ENCODE assay signal across 9 cellular contexts in genomic region chr2:234954551-234954992, GRCh38. TPM values are rescaled to one million over a fixed set of nuclear protein-coding genes. Genes with fewer than 3 reads are reported as not detected.
DNase-seq lines count a peak whose midpoint lies in the region; ATAC-seq and TF ChIP-seq lines count a peak whose summit lies in the region.
"Had no signal": no experiment of that assay in that cellular context is flagged by ENCODE, and none has a peak within 500 bp of the region (broad histone marks: within the 10 kb centered on the region; RNA-seq: fewer than 3 reads in every experiment).

No MANE protein-coding gene starts in this region.

- peaks cover 24% of the 10 kb centered on the region for H3K4me1 ChIP-seq in ovary (ENCODE audit: insufficient read depth)

- TF ChIP-seq POLR2A in ovary (IDR thresholded peaks at IDR 0.05) = no peak

- WGBS in ovary, 3 donors = 7 to 9% (median 7%) methylated on average over 8 of the region's 8 CpGs

- in situ Hi-C loops in SK-MEL-5 (cut with HindIII; ENCODE audit: low pct_unique_long_range_greater_than_20kb, low sequenced_read_pairs) = no loop called here

- no peaks in the 10 kb centered on the region for H3K9me3 Mint-ChIP-seq in activated T-cell treated with anti-CD3 and anti-CD28 coated beads, Interleukin-2, amount 50 U/mL, for 4 hours

- H3K36me3 Mint-ChIP-seq in activated T-cell treated with anti-CD3 and anti-CD28 coated beads, Interleukin-2, amount 50 U/mL, for 4 hours (ENCODE audit: insufficient read depth) = no peaks in the 10 kb centered on the region

- H3K4me3 Mint-ChIP-seq in activated T-cell treated with anti-CD3 and anti-CD28 coated beads, Interleukin-2, amount 50 U/mL, for 4 hours = no peak overlapping the region

- H3K27ac ChIP-seq in ovary = peak overlapping the region; percentile 34 to 69

- TF ChIP-seq EP300 in ovary (IDR thresholded peaks at IDR 0.05) = no peak

- no peaks in the 10 kb centered on the region for H3K9me3 ChIP-seq in ovary

- peaks cover 61% of the 10 kb centered on the region for H3K27me3 Mint-ChIP-seq in activated T-cell treated with anti-CD3 and anti-CD28 coated beads, Interleukin-2, amount 50 U/mL, for 4 hours (ENCODE audit: low read depth)

- no peaks in the 10 kb centered on the region for H3K36me3 ChIP-seq in ovary

- no peaks in the 10 kb centered on the region for H3K27me3 ChIP-seq in ovary

- no peak for ATAC-seq in activated T-cell treated with anti-CD3 and anti-CD28 coated beads, Interleukin-2, amount 50 U/mL, for 4 hours
- no peak for ATAC-seq in HG03442 (IDR thresholded peaks at IDR 0.05; ENCODE audit: unreplicated experiment)
- ATAC-seq: K562 had no signal

- peaks cover 12% of the 10 kb centered on the region for H3K4me1 Mint-ChIP-seq in activated T-cell treated with anti-CD3 and anti-CD28 coated beads, Interleukin-2, amount 50 U/mL, for 4 hours (ENCODE audit: low read depth)

- intact Hi-C loops in ovary (cut with DNase I) = loop anchor here in 1 of 4 donors (5.0 kb wide), 1 partner anchor 43 kb away; no protein-coding TSS in a partner anchor

- peak; percentile 17 for DNase-seq in D341Med (ENCODE audit: low spot score)
- peak; percentile 48 for DNase-seq in SK-MEL-5 (ENCODE audit: low read depth, low spot score)
- peak; percentile 52 for DNase-seq in globus pallidus (ENCODE audit: low spot score)
- DNase-seq in ovary = peak; percentile 35 to 77 (median 56)
- no peak for DNase-seq in activated T-cell treated with anti-CD3 and anti-CD28 coated beads, Interleukin-2, amount 50 U/mL, for 4 hours
- no peak for DNase-seq in stimulated activated CD4-positive, alpha-beta T cell treated with anti-CD3 and anti-CD28 coated beads, Interleukin-15, amount 100 ng/mL, for 24 hours
- no peak for DNase-seq in amniotic stem cell (lab: John Stamatoyannopoulos, UW)

- peak overlapping the region; percentile 79 for H3K4me3 ChIP-seq in ovary
- H3K4me3 ChIP-seq: K562 had no signal

- TF ChIP-seq CTCF in ovary (IDR thresholded peaks at IDR 0.05) = no peak

RNA-seq across cellular contexts. Expression of gene SH3BP4, which starts 2.8 kb away (rescaled TPM):
- 115 and 116 TPM in 2 replicates for total RNA-seq in SK-MEL-5 (2014; rRNA removed; shearing (Covaris generic))
- 114 and 158 TPM in 2 replicates for polyA plus RNA-seq in SK-MEL-5 (2015; cell fraction: cytosol; rRNA removed)
- polyA plus RNA-seq in SK-MEL-5 (2015; cell fraction: nucleus; rRNA removed) = 49.8 and 61.6 TPM in 2 replicates
- 10 to 100 TPM; 21.2 to 44.9 (median 37.4) TPM for total RNA-seq in ovary
- polyA plus RNA-seq in ovary = 10 to 100 TPM; 20.3 to 29.3 TPM
- total RNA-seq in activated T-cell treated with anti-CD3 and anti-CD28 coated beads, Interleukin-2, amount 50 U/mL, for 4 hours = under 1 TPM; 0.18 to 0.46 (median 0.30) TPM

Comparison
In these comparisons a context has a peak if more than half of its experiments do, and no peak if none do; other contexts are left out.
1. DNase-seq: peak in D341Med (single experiment), SK-MEL-5 (single experiment), globus pallidus (single experiment) and ovary (5 of 5); none in activated T-cell treated with anti-CD3 and anti-CD28 coated beads, Interleukin-2, amount 50 U/mL, for 4 hours (single experiment), stimulated activated CD4-positive, alpha-beta T cell treated with anti-CD3 and anti-CD28 coated beads, Interleukin-15, amount 100 ng/mL, for 24 hours (single experiment) and amniotic stem cell (single experiment).
2. RNA of gene SH3BP4, which starts 2.8 kb away (total RNA-seq): 115 to 116 TPM in SK-MEL-5 and 21.2 to 44.9 TPM in ovary; 0.18 to 0.46 TPM in activated T-cell treated with anti-CD3 and anti-CD28 coated beads, Interleukin-2, amount 50 U/mL, for 4 hours; every median in the first group is over 10 times any median in the second.